ENCODE assay signal across 1 cellular context in genomic region chr21:46635324-46636180, GRCh38.
TF ChIP-seq lines count a peak whose summit lies in the region.

TSS of gene PRMT2 (plus strand) at chr21:46635674. CDS start at chr21:46636952, 1,278 bp downstream.

TF ChIP-seq in K562, 482 proteins besides CTCF, POLR2A, EP300 and RAD21 (continued from another document and continues in another):
- peak; percentile 80 for TF ChIP-seq REST (CRISPR knock-in tag; IDR thresholded peaks at IDR 0.05; ENCODE audit: low read depth)
- no peak for TF ChIP-seq EWSR1 (IDR thresholded peaks at IDR 0.05; ENCODE audit: borderline replicate concordance, low read depth, partially characterized antibody)
- peak; percentile 90 for TF ChIP-seq AFF4 (CRISPR knock-in tag; IDR thresholded peaks at IDR 0.05)
- TF ChIP-seq CXXC5 (CRISPR knock-in tag; IDR thresholded peaks at IDR 0.05): peak; percentile 92
- TF ChIP-seq BRD9 (IDR thresholded peaks at IDR 0.05; ENCODE audit: low read depth, partially characterized antibody): peak; percentile 56
- peak; percentile 42; the same call in 1 of the 2 replicates for TF ChIP-seq ZNF830 (CRISPR knock-in tag; IDR thresholded peaks at IDR 0.05)
- peak; percentile 98 for TF ChIP-seq POLR2B (IDR thresholded peaks at IDR 0.05; ENCODE audit: low read depth, partially characterized antibody)
- peak; percentile 99 for TF ChIP-seq ZSCAN29 (IDR thresholded peaks at IDR 0.05)
- 0 out of 2 replicates have a peak, but pooled peaks have one; percentile 59 for TF ChIP-seq ZNF583 (CRISPR knock-in tag; IDR thresholded peaks at IDR 0.05)
- peak; percentile 66; the same call in 1 of the 2 replicates for TF ChIP-seq CREB3L1 (IDR thresholded peaks at IDR 0.05; ENCODE audit: borderline replicate concordance, low read depth)
- TF ChIP-seq KLF6 (CRISPR knock-in tag; IDR thresholded peaks at IDR 0.05; ENCODE audit: borderline replicate concordance): peak; percentile 92
- TF ChIP-seq SUPT5H (IDR thresholded peaks at IDR 0.05): peak; percentile 92
- TF ChIP-seq FIP1L1 (IDR thresholded peaks at IDR 0.05; ENCODE audit: low read depth, low read length, poor library complexity, severe bottlenecking): peak; percentile 95
- TF ChIP-seq POLR2G (IDR thresholded peaks at IDR 0.05; ENCODE audit: low read depth, low read length): peak; percentile 90
- 0 out of 2 replicates have a peak, but pooled peaks have one; percentile 10 for TF ChIP-seq CHD2 (IDR thresholded peaks at IDR 0.05; ENCODE audit: low read depth, low read length)
- TF ChIP-seq ZNF76 (CRISPR knock-in tag; IDR thresholded peaks at IDR 0.05; ENCODE audit: borderline replicate concordance): 0 out of 2 replicates have a peak, but pooled peaks have one; percentile 36
- peak; percentile 64; the same call in 1 of the 2 replicates for TF ChIP-seq ZNF740 (CRISPR knock-in tag; IDR thresholded peaks at IDR 0.05)
- no peak for TF ChIP-seq ZNF740 (tag; IDR thresholded peaks at IDR 0.05)
- peak; percentile 91; the same call in 1 of the 2 replicates for TF ChIP-seq ATF6 (CRISPR knock-in tag; IDR thresholded peaks at IDR 0.05)
- 0 out of 2 replicates have a peak, but pooled peaks have one; percentile 22 for TF ChIP-seq LEF1 (IDR thresholded peaks at IDR 0.05)
- no peak for TF ChIP-seq CBX2 (IDR thresholded peaks at IDR 0.05; ENCODE audit: insufficient read depth, low read length, poor library complexity, severe bottlenecking)
- TF ChIP-seq KDM2B (CRISPR knock-in tag; IDR thresholded peaks at IDR 0.05): 0 out of 2 replicates have a peak, but pooled peaks have one; percentile 19
- peak; percentile 100 for TF ChIP-seq MEIS2 (IDR thresholded peaks at IDR 0.05; ENCODE audit: partially characterized antibody)
- peak; percentile 97 for TF ChIP-seq CTBP1 (IDR thresholded peaks at IDR 0.05; ENCODE audit: borderline replicate concordance)
- no peak; the same call in none of the 2 replicates for TF ChIP-seq TCF3 (CRISPR knock-in tag; IDR thresholded peaks at IDR 0.05)
- peak; percentile 55; the same call in 1 of the 2 replicates for TF ChIP-seq SMAD4 (CRISPR knock-in tag; conservative IDR thresholded peaks at IDR 0.05)
- TF ChIP-seq TAF9B (IDR thresholded peaks at IDR 0.05; ENCODE audit: partially characterized antibody): peak; percentile 70
- TF ChIP-seq PHF8 (IDR thresholded peaks at IDR 0.05; ENCODE audit: borderline replicate concordance, low read length): peak; percentile 98
- TF ChIP-seq TFAP4 (CRISPR knock-in tag; IDR thresholded peaks at IDR 0.05; ENCODE audit: borderline replicate concordance): peak; percentile 95
- 0 out of 2 replicates have a peak, but pooled peaks have one; percentile 40 for TF ChIP-seq ZSCAN32 (CRISPR knock-in tag; IDR thresholded peaks at IDR 0.05)
- peak; percentile 63; the same call in 1 of the 2 replicates for TF ChIP-seq TRIM28 (IDR thresholded peaks at IDR 0.05)
- TF ChIP-seq SAFB (IDR thresholded peaks at IDR 0.05; ENCODE audit: borderline replicate concordance, low read depth, low read length): peak; percentile 98
- peak in 2 of 3 experiments; percentile 61 for TF ChIP-seq YY1 (IDR thresholded peaks at IDR 0.05; ENCODE audit: borderline replicate concordance in 1 of 3, control insufficient read depth in 1 of 3, extremely low read depth in 1 of 3, insufficient read depth in 3 of 3, insufficient read length in 1 of 3, insufficient replicate concordance in 2 of 3, low read depth in 1 of 3, low read length in 2 of 3)
- peak in 1 of 2 experiments; percentile 84; a peak in 2 of 4 replicates for TF ChIP-seq SRF (CRISPR knock-in tag; IDR thresholded peaks at IDR 0.05)
- peak; percentile 83 for TF ChIP-seq ZFX (CRISPR knock-in tag; IDR thresholded peaks at IDR 0.05)
- peak; percentile 62 for TF ChIP-seq ZEB2 (IDR thresholded peaks at IDR 0.05)
- peak; percentile 76 to 93 for TF ChIP-seq MNT (conservative IDR thresholded peaks at IDR 0.05)
- TF ChIP-seq VEZF1 (CRISPR knock-in tag; IDR thresholded peaks at IDR 0.05): peak; percentile 72
- no peak for TF ChIP-seq TSHZ1 (CRISPR knock-in tag; IDR thresholded peaks at IDR 0.05)
